21 cellular contexts compared by ENCODE assay signal in the genomic region with DNA sequence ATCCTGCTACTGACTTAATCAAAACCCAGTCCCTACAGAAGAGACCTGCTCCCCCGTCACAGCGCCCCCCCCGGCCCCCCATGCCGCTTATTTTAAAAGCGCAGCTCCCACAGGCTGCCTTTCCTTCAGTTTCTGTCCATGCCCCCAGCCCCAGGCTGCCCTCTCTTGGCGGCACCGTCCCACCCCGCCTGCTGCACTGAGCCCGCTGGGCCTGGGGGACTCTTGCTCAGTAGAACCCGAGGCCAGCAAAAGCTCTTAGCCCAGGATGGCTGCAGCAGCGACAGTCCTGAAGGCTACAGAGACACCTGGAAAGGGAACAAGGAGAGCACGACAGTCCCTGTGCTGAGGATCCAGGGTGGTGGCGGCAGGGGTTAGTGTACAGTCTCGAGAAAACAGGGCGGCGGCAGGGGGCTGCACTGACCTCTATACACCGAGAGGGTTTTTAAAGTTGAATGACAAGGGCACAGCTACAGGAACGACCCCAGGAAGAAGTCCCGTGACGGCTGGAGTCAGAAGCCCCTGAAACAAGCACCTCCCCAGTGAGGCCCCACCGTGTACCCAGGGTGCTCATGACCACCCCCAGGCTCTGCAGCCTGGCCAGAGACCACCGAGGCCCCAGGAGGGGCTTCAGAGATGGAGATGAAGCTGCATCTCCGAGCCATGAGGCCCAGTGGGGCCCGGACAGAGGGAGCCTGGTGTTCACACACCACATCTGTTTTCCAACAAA. TPM values are rescaled to one million over a fixed set of nuclear protein-coding genes. Genes with fewer than 3 reads are reported as not detected.
DNase-seq lines count a peak whose midpoint lies in the region; ATAC-seq and TF ChIP-seq lines count a peak whose summit lies in the region.
"Had no signal": no experiment of that assay in that cellular context is flagged by ENCODE, and none has a peak within 500 bp of the region (broad histone marks: within the 10 kb centered on the region; RNA-seq: fewer than 3 reads in every experiment).

No MANE protein-coding gene starts in this region.

- 87 to 92% methylated on average over 24 of the region's 24 CpGs for WGBS in heart right ventricle, 2 donors
- 79 to 84% (median 82%) methylated on average over 22 to 24 of the region's 24 CpGs for WGBS in adrenal gland, 4 donors
- 89 to 91% methylated on average over 24 of the region's 24 CpGs for WGBS in sigmoid colon, 2 donors

- H3K4me3 ChIP-seq in heart right ventricle = no peak overlapping the region
- H3K4me3 ChIP-seq in adrenal gland = no peak overlapping the region
- H3K4me3 ChIP-seq in sigmoid colon = no peak overlapping the region
- no peak overlapping the region for H3K4me3 ChIP-seq in CD8-positive, alpha-beta memory T cell (ENCODE audit: low read length)
- H3K4me3 ChIP-seq: mucosa of descending colon, SJSA1 had no signal

- H3K27me3 ChIP-seq in heart right ventricle (no peaks in the 10 kb centered on the region), adrenal gland (no peaks in the 10 kb centered on the region), sigmoid colon (no peaks in the 10 kb centered on the region)
- H3K27me3 ChIP-seq in CD8-positive, alpha-beta memory T cell (ENCODE audit: insufficient read depth, low read length, poor library complexity, severe bottlenecking) = no peaks in the 10 kb centered on the region
- H3K27me3 ChIP-seq: neutrophil, SJSA1 had no signal

- intact Hi-C loops in cardiac septum (cut with DNase I) (no loop called here), heart right ventricle (cut with DNase I) (loop anchor here in 4 of 10 donors (5.0 to 10.0 kb wide), 8 partner anchors 41 to 161 kb away; no protein-coding TSS in a partner anchor), adrenal gland (cut with DNase I) (loop anchor here in 1 of 2 donors (10.0 kb wide), 1 partner anchor 59 kb away; no protein-coding TSS in a partner anchor), sigmoid colon (cut with DNase I) (no loop called here)

- H3K4me1 Mint-ChIP-seq in CD8-positive, alpha-beta memory T cell = no peaks in the 10 kb centered on the region
- H3K4me1 Mint-ChIP-seq: activated CD8-positive, alpha-beta memory T cell treated with anti-CD3 and anti-CD28 coated beads, Interleukin-2, amount 10 ng/mL, durations not matched to agents 7 days and 5 days; CD4-positive, CD25-positive, alpha-beta regulatory T cell had no signal

- peaks cover 0 to under 1% (median 0%) of the 10 kb centered on the region in 3 donors for H3K36me3 Mint-ChIP-seq in CD8-positive, alpha-beta memory T cell
- H3K36me3 Mint-ChIP-seq: activated CD8-positive, alpha-beta memory T cell treated with anti-CD3 and anti-CD28 coated beads, Interleukin-2, amount 10 ng/mL, durations not matched to agents 7 days and 5 days had no signal

- CTCF ChIA-PET in CD8-positive, alpha-beta memory T cell (lab: Charles Lee) = interaction anchor here (0.6 kb wide), 1 partner anchor 359 kb away, joined by 3 read pairs; no protein-coding TSS in a partner anchor

- TF ChIP-seq CTCF in heart right ventricle (IDR thresholded peaks at IDR 0.05) (no peak), adrenal gland (IDR thresholded peaks at IDR 0.05) (no peak), sigmoid colon (IDR thresholded peaks at IDR 0.05) (no peak)

- DNase-seq in cardiac septum (ENCODE audit: low spot score) = peak; percentile 72
- DNase-seq in heart right ventricle = no peak
- DNase-seq in adrenal gland = peak in 4 of 7 donors; percentile 10 to 20 (median 14)
- DNase-seq in left lobe of liver (ENCODE audit: low spot score) = peak; percentile 44
- DNase-seq in sigmoid colon = peak; percentile 65
- no peak for DNase-seq in AG20443 (ENCODE audit: low spot score)
- no peak for DNase-seq in CD8-positive, alpha-beta memory T cell
- DNase-seq: activated CD8-positive, alpha-beta memory T cell treated with anti-CD3 and anti-CD28 coated beads, Interleukin-2, amount 10 ng/mL, durations not matched to agents 7 days and 5 days; activated naive CD4-positive, alpha-beta T cell treated with anti-CD3 and anti-CD28 coated beads for 36 hours; CD4-positive, CD25-positive, alpha-beta regulatory T cell; DMS53; MM.1S; NCI-H146; NCI-H774; PC-3; stimulated activated naive CD4-positive, alpha-beta T cell had no signal

- H3K27me3 Mint-ChIP-seq in CD8-positive, alpha-beta memory T cell = peaks cover 0 to 5% of the 10 kb centered on the region in 2 donors
- H3K27me3 Mint-ChIP-seq: activated CD8-positive, alpha-beta memory T cell treated with anti-CD3 and anti-CD28 coated beads, Interleukin-2, amount 10 ng/mL, durations not matched to agents 7 days and 5 days; CD4-positive, CD25-positive, alpha-beta regulatory T cell had no signal

- H3K4me3 Mint-ChIP-seq in CD8-positive, alpha-beta memory T cell = no peak overlapping the region
- H3K4me3 Mint-ChIP-seq: activated CD8-positive, alpha-beta memory T cell treated with anti-CD3 and anti-CD28 coated beads, Interleukin-2, amount 10 ng/mL, durations not matched to agents 7 days and 5 days; activated naive CD4-positive, alpha-beta T cell treated with anti-CD3 and anti-CD28 coated beads for 36 hours; CD4-positive, CD25-positive, alpha-beta regulatory T cell had no signal

- H3K27ac ChIP-seq in heart right ventricle = no peak overlapping the region
- no peak overlapping the region for H3K27ac ChIP-seq in adrenal gland
- no peak overlapping the region for H3K27ac ChIP-seq in sigmoid colon
- H3K27ac ChIP-seq in CD8-positive, alpha-beta memory T cell (ENCODE audit: low read depth, low read length) = no peak overlapping the region
- H3K27ac ChIP-seq: HL-60, neutrophil, SJSA1 had no signal

- ATAC-seq in heart right ventricle (no peak), left lobe of liver (no peak), HG03439 (IDR thresholded peaks at IDR 0.05; ENCODE audit: unreplicated experiment) (no peak)
- ATAC-seq: activated CD8-positive, alpha-beta memory T cell treated with anti-CD3 and anti-CD28 coated beads, Interleukin-2, amount 10 ng/mL, durations not matched to agents 7 days and 5 days; mucosa of descending colon; PC-3 had no signal

- peaks cover 0 to 99% (median 40%) of the 10 kb centered on the region in 9 donors for H3K36me3 ChIP-seq in heart right ventricle
- H3K36me3 ChIP-seq in adrenal gland (replicated peaks in 1 of 2) = peaks cover 0 to 68% of the 10 kb centered on the region in 2 donors
- peaks cover 33 to 64% (median 54%) of the 10 kb centered on the region in 4 donors for H3K36me3 ChIP-seq in sigmoid colon
- H3K36me3 ChIP-seq in CD8-positive, alpha-beta memory T cell (ENCODE audit: insufficient read depth, low read length) = no peaks in the 10 kb centered on the region

- no peaks in the 10 kb centered on the region for H3K9me3 Mint-ChIP-seq in CD8-positive, alpha-beta memory T cell
- H3K9me3 Mint-ChIP-seq: activated naive CD4-positive, alpha-beta T cell treated with anti-CD3 and anti-CD28 coated beads for 36 hours; CD4-positive, CD25-positive, alpha-beta regulatory T cell had no signal

- no peak for TF ChIP-seq EP300 in sigmoid colon (IDR thresholded peaks at IDR 0.05)

- POLR2A ChIA-PET in CD8-positive, alpha-beta memory T cell (lab: Charles Lee) = no interaction called here

- H3K27ac Mint-ChIP-seq in CD8-positive, alpha-beta memory T cell = peak overlapping the region in 1 of 8 donors; percentile 41
- H3K27ac Mint-ChIP-seq: activated CD8-positive, alpha-beta memory T cell treated with anti-CD3 and anti-CD28 coated beads, Interleukin-2, amount 10 ng/mL, durations not matched to agents 7 days and 5 days; activated naive CD4-positive, alpha-beta T cell treated with anti-CD3 and anti-CD28 coated beads for 36 hours; CD4-positive, CD25-positive, alpha-beta regulatory T cell had no signal

- TF ChIP-seq POLR2A in adrenal gland (IDR thresholded peaks at IDR 0.05) (no peak), sigmoid colon (IDR thresholded peaks at IDR 0.05) (no peak)

- H3K4me1 ChIP-seq in heart right ventricle (peaks cover 19 to 50% (median 30%) of the 10 kb centered on the region in 9 donors), adrenal gland (replicated peaks in 1 of 2) (peaks cover 25 to 41% of the 10 kb centered on the region in 2 donors), sigmoid colon (peaks cover 0 to 38% (median 32%) of the 10 kb centered on the region in 4 donors)
- H3K4me1 ChIP-seq in CD8-positive, alpha-beta memory T cell (ENCODE audit: insufficient read depth, low read length) = no peaks in the 10 kb centered on the region
- H3K4me1 ChIP-seq: SJSA1 had no signal

- no peaks in the 10 kb centered on the region for H3K9me3 ChIP-seq in heart right ventricle
- H3K9me3 ChIP-seq in adrenal gland (replicated peaks in 1 of 3) = no peaks in the 10 kb centered on the region
- no peaks in the 10 kb centered on the region for H3K9me3 ChIP-seq in sigmoid colon
- H3K9me3 ChIP-seq in CD8-positive, alpha-beta memory T cell (ENCODE audit: low read length) = no peaks in the 10 kb centered on the region
- H3K9me3 ChIP-seq: mucosa of descending colon, neutrophil, SJSA1 had no signal

RNA-seq across cellular contexts. Expression of a gene that starts 54.4 kb away (rescaled TPM):
- total RNA-seq in cardiac septum (25.7 TPM), heart right ventricle (10 to 100 TPM; 21.5 to 33.2 (median 28.3) TPM), adrenal gland (10 to 100 TPM; 23.0 to 64.7 (median 41.9) TPM), left lobe of liver (11.6 TPM), sigmoid colon (10 to 100 TPM; 38.0 to 49.0 (median 41.0) TPM)
- polyA plus RNA-seq in heart right ventricle (10 to 100 TPM; 13.0 to 14.6 TPM), adrenal gland (10 to 100 TPM; 20.2 to 30.4 (median 23.6) TPM), sigmoid colon (1 to 10 TPM; 6.7 to 9.6 (median 7.6) TPM)
- 10 to 100 TPM; 16.7 to 16.9 TPM for total RNA-seq in CD8-positive, alpha-beta memory T cell
- 11.8 TPM for polyA plus RNA-seq in CD8-positive, alpha-beta memory T cell

Comparison
In these comparisons a context has a peak if more than half of its experiments do, and no peak if none do; other contexts are left out.
1. DNase-seq: peak in cardiac septum (single experiment), adrenal gland (4 of 7), left lobe of liver (single experiment) and sigmoid colon (single experiment); none in heart right ventricle (0 of 2), AG20443 (single experiment) and CD8-positive, alpha-beta memory T cell (0 of 5).